In genomic region chr9:89477811-89478583, GRCh38 we compare ENCODE assay signal across 9 cellular contexts. TPM values are rescaled to one million over a fixed set of nuclear protein-coding genes. Genes with fewer than 3 reads are reported as not detected.
DNase-seq lines count a peak whose midpoint lies in the region; ATAC-seq and TF ChIP-seq lines count a peak whose summit lies in the region.
"Had no signal": no experiment of that assay in that cellular context is flagged by ENCODE, and none has a peak within 500 bp of the region (broad histone marks: within the 10 kb centered on the region; RNA-seq: fewer than 3 reads in every experiment).

No MANE protein-coding gene starts in this region.

- no peak overlapping the region for H3K4me2 ChIP-seq in mammary epithelial cell (ENCODE audit: insufficient read depth, low read depth, low read length)

- intact Hi-C loops in mammary epithelial cell (cut with micrococcal nuclease): no loop called here
- intact Hi-C loops in breast epithelium (cut with DNase I; ENCODE audit: low total_unique reads): no loop called here
- intact Hi-C loops in heart right ventricle (cut with DNase I): no loop called here

- no peak overlapping the region for H2AFZ ChIP-seq in mammary epithelial cell (ENCODE audit: low read depth, low read length)

- in situ Hi-C loops in mammary epithelial cell (cut with MboI; ENCODE audit: low sequenced_read_pairs in 2 of 2): no loop called here

- H3K9ac ChIP-seq in mammary epithelial cell (ENCODE audit: insufficient read depth, low read length): no peak overlapping the region

- TF ChIP-seq POLR2A in breast epithelium (IDR thresholded peaks at IDR 0.05): no peak

- no peaks in the 10 kb centered on the region for H3K79me2 ChIP-seq in mammary epithelial cell (ENCODE audit: insufficient read depth, low read length)

- H3K4me3 ChIP-seq in mammary epithelial cell (replicated peaks in 1 of 3; ENCODE audit: insufficient read depth in 1 of 3, low read depth in 2 of 3, low read length in 3 of 3) (no peak overlapping the region), breast epithelium (no peak overlapping the region), heart right ventricle (peak overlapping the region in 1 of 10 donors; percentile 30), WERI-Rb-1 (ENCODE audit: low read depth, low read length) (no peak overlapping the region)
- H3K4me3 ChIP-seq: SJSA1 had no signal

- H3K4me1 ChIP-seq in mammary epithelial cell (ENCODE audit: insufficient read depth, low read length) (no peaks in the 10 kb centered on the region), breast epithelium (no peaks in the 10 kb centered on the region), heart right ventricle (peaks cover 4 to 66% (median 23%) of the 10 kb centered on the region in 9 donors)

- CTCF ChIA-PET in mammary epithelial cell (lab: Charles Lee; ENCODE audit: low non-redundant PET): no interaction called here

- H4K20me1 ChIP-seq in mammary epithelial cell (ENCODE audit: insufficient read depth, low read length): no peaks in the 10 kb centered on the region

- TF ChIP-seq CTCF in mammary epithelial cell (conservative IDR thresholded peaks at IDR 0.05 in 1 of 2, IDR thresholded peaks at IDR 0.05 in 1 of 2; ENCODE audit: extremely low read depth in 1 of 2, insufficient read depth in 1 of 2, low read depth in 1 of 2, low read length in 2 of 2) (no peak), breast epithelium (IDR thresholded peaks at IDR 0.05) (no peak), heart right ventricle (IDR thresholded peaks at IDR 0.05) (no peak), WERI-Rb-1 (IDR thresholded peaks at IDR 0.05; ENCODE audit: low read depth, low read length) (no peak)

- dilution Hi-C loops in mammary epithelial cell (cut with HindIII; ENCODE audit: low sequenced_read_pairs): no loop called here

- BruUV-seq in mammary epithelial cell (replicated peaks; lab: Mats Ljungman, UMichigan): no TSS peak

- H3K27me3 ChIP-seq in mammary epithelial cell (ENCODE audit: insufficient read depth, low read length): no peaks in the 10 kb centered on the region
- no peaks in the 10 kb centered on the region for H3K27me3 ChIP-seq in breast epithelium
- no peaks in the 10 kb centered on the region for H3K27me3 ChIP-seq in heart right ventricle
- no peaks in the 10 kb centered on the region for H3K27me3 ChIP-seq in WERI-Rb-1 (ENCODE audit: insufficient read depth, low read depth, severe bottlenecking)
- H3K27me3 ChIP-seq: SJSA1 had no signal

- no peaks in the 10 kb centered on the region for H3K36me3 ChIP-seq in mammary epithelial cell (ENCODE audit: insufficient read depth, low read length)
- H3K36me3 ChIP-seq in breast epithelium: no peaks in the 10 kb centered on the region
- H3K36me3 ChIP-seq in heart right ventricle: peaks cover 0 to 7% (median 0%) of the 10 kb centered on the region in 9 donors
- H3K36me3 ChIP-seq in WERI-Rb-1: peaks cover 6% of the 10 kb centered on the region; the same call in 1 of the 2 replicates
- H3K36me3 ChIP-seq: SJSA1 had no signal

- peaks cover 2% of the 10 kb centered on the region for H3K9me3 ChIP-seq in mammary epithelial cell (replicated peaks; ENCODE audit: insufficient read depth, low read length)
- peaks cover 0 to 4% of the 10 kb centered on the region in 2 donors for H3K9me3 ChIP-seq in breast epithelium
- H3K9me3 ChIP-seq in heart right ventricle: peaks cover 0 to 6% (median 0%) of the 10 kb centered on the region in 11 donors
- no peaks in the 10 kb centered on the region for H3K9me3 ChIP-seq in WERI-Rb-1 (ENCODE audit: severe bottlenecking)
- H3K9me3 ChIP-seq: SJSA1 had no signal

- DNase-seq in mammary epithelial cell (peak; percentile 26), breast epithelium (ENCODE audit: low spot score in 2 of 2) (no peak), heart right ventricle (peak in 1 of 2 donors; percentile 51), NCI-H526 treated with DMSO at 0.1 percent for 48 hours (lab: John Stamatoyannopoulos, UW) (no peak), WERI-Rb-1 (no peak)
- peak; percentile 79 for DNase-seq in activated CD8-positive, alpha-beta memory T cell treated with anti-CD3 and anti-CD28 coated beads, Interleukin-2, amount 50 U/mL, for 48 hours
- peak; percentile 78 for DNase-seq in stimulated activated CD8-positive, alpha-beta memory T cell treated with anti-CD3 and anti-CD28 coated beads, Interleukin-4, amount 100 ng/mL, for 48 hours

- H3K27ac ChIP-seq in mammary epithelial cell (ENCODE audit: insufficient read depth, low read depth, low read length) (no peak overlapping the region), breast epithelium (no peak overlapping the region), heart right ventricle (peak overlapping the region in 3 of 10 donors; percentile 33 to 67 (median 35)), WERI-Rb-1 (no peak overlapping the region)
- H3K27ac ChIP-seq: SJSA1 had no signal

- ATAC-seq in heart right ventricle: peak in 7 of 8 donors; percentile 57 to 80 (median 75)
- ATAC-seq in GM19452 (IDR thresholded peaks at IDR 0.05; ENCODE audit: unreplicated experiment): no peak

- 64% methylated on average over 9 of the region's 9 CpGs for WGBS in mammary epithelial cell (ENCODE audit: low coverage, missing lambda C conversion rate)
- WGBS in heart right ventricle, 2 donors: 60% methylated on average over 9 of the region's 9 CpGs

RNA-seq across cellular contexts. Expression of gene SEMA4D, which starts 19.9 kb away (rescaled TPM):
- total RNA-seq in mammary epithelial cell (1 to 10 TPM; 1.7 to 2.3 TPM), breast epithelium (10 to 100 TPM in 2 of 3 donors, 1 to 10 TPM in 1; 9.9 to 24.6 (median 16.1) TPM), heart right ventricle (10 to 100 TPM; 16.2 to 51.0 (median 21.3) TPM)
- polyA plus RNA-seq in mammary epithelial cell (0.71 TPM), heart right ventricle (1 to 10 TPM; 2.3 to 8.9 TPM)
- polyA minus RNA-seq in mammary epithelial cell: 2.5 TPM

Comparison
In these comparisons a context has a peak if more than half of its experiments do, and no peak if none do; other contexts are left out.
1. DNase-seq: peak in mammary epithelial cell (single experiment), activated CD8-positive, alpha-beta memory T cell treated with anti-CD3 and anti-CD28 coated beads, Interleukin-2, amount 50 U/mL, for 48 hours (single experiment) and stimulated activated CD8-positive, alpha-beta memory T cell treated with anti-CD3 and anti-CD28 coated beads, Interleukin-4, amount 100 ng/mL, for 48 hours (single experiment); none in breast epithelium (0 of 2), NCI-H526 treated with DMSO at 0.1 percent for 48 hours (single experiment) and WERI-Rb-1 (single experiment).